In genomic region chr4:1870578-1871443, GRCh38 we compare ENCODE assay signal across 1 cellular context.
TF ChIP-seq lines count a peak whose summit lies in the region.

TSS of gene NSD2 (plus strand) at chr4:1871393. CDS start at chr4:1900655, 29,262 bp downstream.

TF ChIP-seq in HepG2, 621 proteins besides CTCF, POLR2A, EP300 and RAD21 (continued from another document and continues in another):
- TF ChIP-seq UBTF (CRISPR knock-in tag; IDR thresholded peaks at IDR 0.05), result peak; percentile 40; the same call in 1 of the 2 replicates
- TF ChIP-seq SKI (IDR thresholded peaks at IDR 0.05; ENCODE audit: partially characterized antibody), result peak; percentile 37
- TF ChIP-seq PLSCR1 (CRISPR knock-in tag; IDR thresholded peaks at IDR 0.05; ENCODE audit: borderline replicate concordance), result no peak
- 0 out of 2 replicates have a peak, but pooled peaks have one; percentile 52 for TF ChIP-seq MTERF4 (CRISPR knock-in tag; IDR thresholded peaks at IDR 0.05)
- peak; percentile 90 for TF ChIP-seq MAX (IDR thresholded peaks at IDR 0.05)
- TF ChIP-seq ZNF646 (CRISPR knock-in tag; IDR thresholded peaks at IDR 0.05), result no peak
- peak; percentile 42; the same call in 1 of the 2 replicates for TF ChIP-seq ZFP36L1 (CRISPR knock-in tag; IDR thresholded peaks at IDR 0.05)
- TF ChIP-seq CBX1 (IDR thresholded peaks at IDR 0.05; ENCODE audit: low read depth), result no peak
- TF ChIP-seq ZNF260 (CRISPR knock-in tag; IDR thresholded peaks at IDR 0.05; ENCODE audit: borderline replicate concordance, low read depth), result no peak
- TF ChIP-seq TBP (CRISPR knock-in tag; IDR thresholded peaks at IDR 0.05), result no peak
- no peak for TF ChIP-seq SNAPC4 (CRISPR knock-in tag; IDR thresholded peaks at IDR 0.05)
- peak; percentile 54; the same call in 1 of the 2 replicates for TF ChIP-seq ZFAT (CRISPR knock-in tag; conservative IDR thresholded peaks at IDR 0.05)
- no peak for TF ChIP-seq NAIF1 (CRISPR knock-in tag; IDR thresholded peaks at IDR 0.05; ENCODE audit: borderline replicate concordance)
- TF ChIP-seq SMARCC2 (IDR thresholded peaks at IDR 0.05), result no peak
- peak; percentile 48; the same call in 1 of the 2 replicates for TF ChIP-seq ZNF225 (CRISPR knock-in tag; IDR thresholded peaks at IDR 0.05)
- no peak for TF ChIP-seq ZNF317 (CRISPR knock-in tag; IDR thresholded peaks at IDR 0.05)
- TF ChIP-seq ARHGAP35 (CRISPR knock-in tag; IDR thresholded peaks at IDR 0.05; ENCODE audit: borderline replicate concordance), result no peak
- TF ChIP-seq ZNF574 (CRISPR knock-in tag; IDR thresholded peaks at IDR 0.05), result peak; percentile 71
- no peak for TF ChIP-seq ZNF619 (CRISPR knock-in tag; IDR thresholded peaks at IDR 0.05)
- no peak for TF ChIP-seq CC2D1A (CRISPR knock-in tag; IDR thresholded peaks at IDR 0.05)
- peak; percentile 87 for TF ChIP-seq ZNF704 (CRISPR knock-in tag; IDR thresholded peaks at IDR 0.05; ENCODE audit: borderline replicate concordance)
- TF ChIP-seq NFE2L1 (CRISPR knock-in tag; IDR thresholded peaks at IDR 0.05; ENCODE audit: borderline replicate concordance), result no peak; the same call in 1 of the 2 replicates
- TF ChIP-seq ZKSCAN1 (IDR thresholded peaks at IDR 0.05; ENCODE audit: low read length), result no peak
- TF ChIP-seq SRSF4 (IDR thresholded peaks at IDR 0.05; ENCODE audit: low read depth, low read length, poor library complexity, severe bottlenecking), result peak; percentile 72
- peak; percentile 94 for TF ChIP-seq YEATS4 (CRISPR knock-in tag; IDR thresholded peaks at IDR 0.05; ENCODE audit: borderline replicate concordance)
- no peak for TF ChIP-seq POLR2AphosphoS2 (IDR thresholded peaks at IDR 0.05; ENCODE audit: low read depth, low read length)
- peak; percentile 57; the same call in 1 of the 2 replicates for TF ChIP-seq TOPORS (CRISPR knock-in tag; IDR thresholded peaks at IDR 0.05)
- TF ChIP-seq KMT2B (CRISPR knock-in tag; IDR thresholded peaks at IDR 0.05), result no peak
- TF ChIP-seq PHF21A (CRISPR knock-in tag; IDR thresholded peaks at IDR 0.05), result peak; percentile 11; the same call in 1 of the 2 replicates
- TF ChIP-seq JUND (CRISPR knock-in tag; IDR thresholded peaks at IDR 0.05), result no peak
- TF ChIP-seq ZNF207 (IDR thresholded peaks at IDR 0.05; ENCODE audit: borderline replicate concordance), result no peak
- peak; percentile 93 for TF ChIP-seq MXD3 (CRISPR knock-in tag; IDR thresholded peaks at IDR 0.05)
- no peak for TF ChIP-seq ZFP36L2 (CRISPR knock-in tag; IDR thresholded peaks at IDR 0.05)
- peak; percentile 74; the same call in 1 of the 2 replicates for TF ChIP-seq HOXA3 (CRISPR knock-in tag; IDR thresholded peaks at IDR 0.05)
- TF ChIP-seq HOXD1 (CRISPR knock-in tag; IDR thresholded peaks at IDR 0.05), result peak; percentile 92
- TF ChIP-seq SALL2 (CRISPR knock-in tag; IDR thresholded peaks at IDR 0.05), result peak; percentile 93
- TF ChIP-seq GMEB1 (CRISPR knock-in tag; IDR thresholded peaks at IDR 0.05; ENCODE audit: borderline replicate concordance), result peak; percentile 76; the same call in 1 of the 2 replicates
- no peak for TF ChIP-seq NCOA1 (CRISPR knock-in tag; IDR thresholded peaks at IDR 0.05)
